ENCODE assay signal across 15 cellular contexts in the genomic region with DNA sequence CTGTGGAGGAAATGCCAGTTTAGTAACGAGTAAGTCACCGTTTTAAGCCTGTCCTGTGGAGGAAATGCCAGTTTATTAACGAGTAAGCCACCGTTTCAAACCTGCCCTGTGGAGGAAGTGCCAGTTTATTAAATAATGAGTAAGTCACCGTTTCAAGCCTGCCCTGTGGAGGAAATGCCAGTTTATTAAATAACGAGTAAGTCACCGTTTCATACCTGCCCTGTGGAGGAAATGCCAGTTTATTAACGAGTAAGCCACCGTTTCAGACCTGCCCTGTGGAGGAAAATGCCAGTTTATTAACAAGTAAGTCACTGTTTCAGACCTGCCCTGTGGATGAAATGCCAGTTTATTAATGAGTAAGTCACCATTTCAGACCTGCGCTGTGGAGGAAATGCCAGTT. TPM values are rescaled to one million over a fixed set of nuclear protein-coding genes. Genes with fewer than 3 reads are reported as not detected.
DNase-seq lines count a peak whose midpoint lies in the region; ATAC-seq and TF ChIP-seq lines count a peak whose summit lies in the region.
"Had no signal": no experiment of that assay in that cellular context is flagged by ENCODE, and none has a peak within 500 bp of the region (broad histone marks: within the 10 kb centered on the region; RNA-seq: fewer than 3 reads in every experiment).

No MANE protein-coding gene starts in this region.

- POLR2A ChIA-PET in HEK293T (lab: Yijun Ruan, JAX): no interaction called here

- intact Hi-C loops in vagina (cut with DNase I): no loop called here

- no peaks in the 10 kb centered on the region for H3K9me3 Mint-ChIP-seq in activated naive CD8-positive, alpha-beta T cell (ENCODE audit: low read depth)
- no peaks in the 10 kb centered on the region for H3K9me3 Mint-ChIP-seq in activated naive CD8-positive, alpha-beta T cell treated with anti-CD3 and anti-CD28 coated beads, Interleukin-2, amount 50 U/mL, for 24 hours
- peaks cover 10% of the 10 kb centered on the region for H3K9me3 Mint-ChIP-seq in mesothelial cell of epicardium

- CTCF ChIA-PET in HEK293T (lab: Yijun Ruan, JAX): no interaction called here

- H3K4me1 Mint-ChIP-seq in activated naive CD8-positive, alpha-beta T cell (ENCODE audit: low read depth): peaks cover 6% of the 10 kb centered on the region
- H3K4me1 Mint-ChIP-seq in activated naive CD8-positive, alpha-beta T cell treated with anti-CD3 and anti-CD28 coated beads, Interleukin-2, amount 50 U/mL, for 24 hours: no peaks in the 10 kb centered on the region
- H3K4me1 Mint-ChIP-seq in T-helper 17 cell (peaks cover 9% of the 10 kb centered on the region), mesothelial cell of epicardium (no peaks in the 10 kb centered on the region)

- no peak for TF ChIP-seq POLR2A in vagina (IDR thresholded peaks at IDR 0.05)

- H3K4me1 ChIP-seq in esophagus (ENCODE audit: control insufficient read depth in 2 of 2, insufficient read depth in 2 of 2, low read length in 1 of 2) (no peaks in the 10 kb centered on the region), vagina (peaks cover 12% of the 10 kb centered on the region)
- H3K4me1 ChIP-seq: gastrocnemius medialis had no signal

- no peak for ATAC-seq in activated naive CD8-positive, alpha-beta T cell treated with anti-CD3 and anti-CD28 coated beads, Interleukin-2, amount 50 U/mL, for 24 hours
- no peak for ATAC-seq in T-helper 17 cell
- ATAC-seq: gastrocnemius medialis had no signal

- no peaks in the 10 kb centered on the region for H3K27me3 ChIP-seq in esophagus (ENCODE audit: control insufficient read depth in 1 of 2, insufficient read depth in 2 of 2, low read length in 2 of 2)
- H3K27me3 ChIP-seq in vagina: no peaks in the 10 kb centered on the region
- H3K27me3 ChIP-seq: gastrocnemius medialis had no signal

- H3K9me3 ChIP-seq in T-helper 17 cell (ENCODE audit: control insufficient read depth, low read length, poor library complexity, severe bottlenecking) (no peaks in the 10 kb centered on the region), esophagus (ENCODE audit: control insufficient read depth in 2 of 2, insufficient read depth in 1 of 2, low read depth in 1 of 2, low read length in 1 of 2) (no peaks in the 10 kb centered on the region), vagina (no peaks in the 10 kb centered on the region)
- H3K9me3 ChIP-seq: gastrocnemius medialis had no signal

- no peak for DNase-seq in activated naive CD8-positive, alpha-beta T cell treated with anti-CD3 and anti-CD28 coated beads, Interleukin-2, amount 50 U/mL, for 24 hours
- no peak for DNase-seq in T-helper 17 cell
- DNase-seq in vagina (ENCODE audit: extremely low spot score in 2 of 2): no peak
- no peak for DNase-seq in mesothelial cell of epicardium (ENCODE audit: low spot score in 2 of 2, unreplicated experiment in 2 of 2)
- no peak for DNase-seq in NOMO-1 treated with DMSO at 0.1 percent for 48 hours (lab: John Stamatoyannopoulos, UW; ENCODE audit: unreplicated experiment)
- DNase-seq in HEK293T (ENCODE audit: extremely low spot score): no peak
- DNase-seq: activated CD4-positive, CD25-positive, alpha-beta regulatory T cell; aorta; gastrocnemius medialis; KG1; NCI-H1694; NCI-H510A; occipital lobe had no signal

- H3K27ac ChIP-seq in esophagus (ENCODE audit: low read depth in 2 of 2, low read length in 1 of 2) (peak overlapping the region; percentile 51 to 74), vagina (peak overlapping the region; percentile 2)
- H3K27ac ChIP-seq: gastrocnemius medialis had no signal

- WGBS in esophagus, 2 donors: 43 to 44% methylated on average over 10 of the region's 10 CpGs

- H3K36me3 ChIP-seq in esophagus (ENCODE audit: control insufficient read depth in 2 of 2, insufficient read depth in 2 of 2, low read length in 1 of 2) (peaks cover 0 to 14% of the 10 kb centered on the region in 2 donors), vagina (peaks cover 0 to 55% of the 10 kb centered on the region in 2 donors)

- peak overlapping the region; percentile 43 for H3K27ac Mint-ChIP-seq in activated naive CD8-positive, alpha-beta T cell
- no peak overlapping the region for H3K27ac Mint-ChIP-seq in activated naive CD8-positive, alpha-beta T cell treated with anti-CD3 and anti-CD28 coated beads, Interleukin-2, amount 50 U/mL, for 24 hours
- H3K27ac Mint-ChIP-seq in T-helper 17 cell (peak overlapping the region; percentile 91), mesothelial cell of epicardium (no peak overlapping the region)

- H3K4me3 ChIP-seq in esophagus (ENCODE audit: low read depth in 1 of 2, low read length in 2 of 2) (no peak overlapping the region), vagina (no peak overlapping the region)
- H3K4me3 ChIP-seq: gastrocnemius medialis had no signal

- H3K27me3 Mint-ChIP-seq in activated naive CD8-positive, alpha-beta T cell: no peaks in the 10 kb centered on the region
- H3K27me3 Mint-ChIP-seq in activated naive CD8-positive, alpha-beta T cell treated with anti-CD3 and anti-CD28 coated beads, Interleukin-2, amount 50 U/mL, for 24 hours: no peaks in the 10 kb centered on the region
- H3K27me3 Mint-ChIP-seq in T-helper 17 cell (no peaks in the 10 kb centered on the region), mesothelial cell of epicardium (ENCODE audit: low read depth) (no peaks in the 10 kb centered on the region)

- no peak for TF ChIP-seq CTCF in vagina (IDR thresholded peaks at IDR 0.05)
- no peak for TF ChIP-seq CTCF in mesothelial cell of epicardium (IDR thresholded peaks at IDR 0.05; ENCODE audit: unreplicated experiment)

- H3K4me3 Mint-ChIP-seq in activated naive CD8-positive, alpha-beta T cell: peak overlapping the region; percentile 5
- no peak overlapping the region for H3K4me3 Mint-ChIP-seq in activated naive CD8-positive, alpha-beta T cell treated with anti-CD3 and anti-CD28 coated beads, Interleukin-2, amount 50 U/mL, for 24 hours
- H3K4me3 Mint-ChIP-seq in T-helper 17 cell (peak overlapping the region; percentile 80), mesothelial cell of epicardium (no peak overlapping the region)

- peaks cover 16% of the 10 kb centered on the region for H3K36me3 Mint-ChIP-seq in activated naive CD8-positive, alpha-beta T cell
- peaks cover 48% of the 10 kb centered on the region for H3K36me3 Mint-ChIP-seq in activated naive CD8-positive, alpha-beta T cell treated with anti-CD3 and anti-CD28 coated beads, Interleukin-2, amount 50 U/mL, for 24 hours (ENCODE audit: low read depth)
- peaks cover 2% of the 10 kb centered on the region for H3K36me3 Mint-ChIP-seq in T-helper 17 cell (ENCODE audit: low read depth)
- peaks cover 45% of the 10 kb centered on the region for H3K36me3 Mint-ChIP-seq in mesothelial cell of epicardium

TF ChIP-seq in HEK293T, 16 proteins besides CTCF, POLR2A, EP300 and RAD21:
- TF ChIP-seq, protein P1, sequence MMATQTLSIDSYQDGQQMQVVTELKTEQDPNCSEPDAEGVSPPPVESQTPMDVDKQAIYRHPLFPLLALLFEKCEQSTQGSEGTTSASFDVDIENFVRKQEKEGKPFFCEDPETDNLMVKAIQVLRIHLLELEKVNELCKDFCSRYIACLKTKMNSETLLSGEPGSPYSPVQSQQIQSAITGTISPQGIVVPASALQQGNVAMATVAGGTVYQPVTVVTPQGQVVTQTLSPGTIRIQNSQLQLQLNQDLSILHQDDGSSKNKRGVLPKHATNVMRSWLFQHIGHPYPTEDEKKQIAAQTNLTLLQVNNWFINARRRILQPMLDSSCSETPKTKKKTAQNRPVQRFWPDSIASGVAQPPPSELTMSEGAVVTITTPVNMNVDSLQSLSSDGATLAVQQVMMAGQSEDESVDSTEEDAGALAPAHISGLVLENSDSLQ (IDR thresholded peaks at IDR 0.05): no peak
- no peak for TF ChIP-seq ELF4 (IDR thresholded peaks at IDR 0.05)
- TF ChIP-seq L3MBTL2 (conservative IDR thresholded peaks at IDR 0.05): no peak
- no peak for TF ChIP-seq FOXA1 (IDR thresholded peaks at IDR 0.05)
- TF ChIP-seq BHLHE40 (IDR thresholded peaks at IDR 0.05; ENCODE audit: borderline replicate concordance): no peak
- no peak for TF ChIP-seq SP1 (IDR thresholded peaks at IDR 0.05)
- no peak for TF ChIP-seq NFRKB (IDR thresholded peaks at IDR 0.05)
- TF ChIP-seq CTBP1 (IDR thresholded peaks at IDR 0.05; ENCODE audit: borderline replicate concordance): no peak

RNA-seq across cellular contexts. Expression of a gene that starts 18.9 kb away (rescaled TPM):
- total RNA-seq in T-helper 17 cell: 10 to 100 TPM; 50.3 to 52.2 TPM
- polyA plus RNA-seq in esophagus: 100 to 1,000 TPM; 152 to 159 TPM
- 96.5 TPM for total RNA-seq in vagina
- 82.4 to 85.6 TPM (median 84.4 TPM) in 3 replicates for total RNA-seq in mesothelial cell of epicardium

RNA-seq across cellular contexts. Expression of a gene that starts 34.4 kb away (rescaled TPM):
- total RNA-seq in T-helper 17 cell: 100 to 1,000 TPM; 170 to 171 TPM
- 10 to 100 TPM; 43.7 to 63.1 TPM for polyA plus RNA-seq in esophagus
- 84.7 TPM for total RNA-seq in vagina
- total RNA-seq in mesothelial cell of epicardium: 83.4 to 86.3 TPM (median 85.9 TPM) in 3 replicates

RNA-seq across cellular contexts. Expression of a gene that starts 34.6 kb away (rescaled TPM):
- total RNA-seq in T-helper 17 cell (1 to 10 TPM; 1.9 to 2.4 TPM), vagina (4.2 TPM), mesothelial cell of epicardium (9.3 to 10.2 TPM (median 9.7 TPM) in 3 replicates)
- polyA plus RNA-seq in esophagus: 1 to 10 TPM; 1.4 to 1.7 TPM

Comparison
In these comparisons a context has a peak if more than half of its experiments do, and no peak if none do; other contexts are left out.
1. H3K27ac Mint-ChIP-seq: peak in activated naive CD8-positive, alpha-beta T cell (single experiment) and T-helper 17 cell (single experiment); none in activated naive CD8-positive, alpha-beta T cell treated with anti-CD3 and anti-CD28 coated beads, Interleukin-2, amount 50 U/mL, for 24 hours (single experiment) and mesothelial cell of epicardium (single experiment).
2. H3K4me3 Mint-ChIP-seq: peak in activated naive CD8-positive, alpha-beta T cell (single experiment) and T-helper 17 cell (single experiment); none in activated naive CD8-positive, alpha-beta T cell treated with anti-CD3 and anti-CD28 coated beads, Interleukin-2, amount 50 U/mL, for 24 hours (single experiment) and mesothelial cell of epicardium (single experiment).